8 cellular contexts compared by ENCODE assay signal in the genomic region with DNA sequence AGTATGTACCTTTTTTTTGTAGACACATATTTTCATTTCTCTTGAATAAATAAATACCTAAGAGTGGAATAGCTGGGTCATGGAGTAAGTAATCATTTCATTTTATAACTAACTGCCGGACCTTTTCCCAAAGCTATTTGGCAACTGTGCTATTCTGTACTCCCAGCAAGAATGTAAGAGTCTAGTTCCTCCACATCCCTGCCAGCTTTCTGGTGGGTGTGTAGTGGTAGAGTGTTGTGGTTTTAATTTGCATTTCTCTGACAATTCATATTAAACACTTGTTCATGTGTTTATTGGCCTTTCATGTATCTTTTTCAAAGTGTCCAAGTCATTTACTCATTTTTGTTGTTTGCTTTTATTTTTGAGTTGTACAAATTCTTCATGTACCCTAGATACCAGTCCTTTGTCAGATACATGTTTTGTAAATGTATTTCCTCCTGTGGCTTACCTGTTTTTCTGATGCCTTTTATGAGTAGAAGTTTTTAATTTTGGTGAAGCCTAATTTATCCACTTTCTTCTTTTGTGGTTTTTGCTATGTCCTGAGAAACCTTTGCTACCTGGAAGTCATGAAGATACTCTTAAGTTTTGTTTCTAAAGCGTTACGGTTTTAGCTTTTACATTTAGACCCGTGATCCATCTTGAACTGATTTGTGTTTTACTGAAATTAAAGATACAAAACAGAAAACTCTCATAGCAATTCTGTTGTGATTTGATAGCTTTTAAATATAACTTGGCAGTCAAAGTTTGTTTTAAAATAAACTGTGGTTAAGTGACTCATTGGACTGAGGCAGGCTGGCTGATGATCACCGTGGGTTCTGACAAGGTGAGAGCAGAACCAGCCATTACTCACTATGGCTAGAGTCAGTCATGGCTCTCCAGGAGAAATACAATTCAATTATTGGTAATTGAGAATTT. TPM values are rescaled to one million over a fixed set of nuclear protein-coding genes. Genes with fewer than 3 reads are reported as not detected.
DNase-seq lines count a peak whose midpoint lies in the region; ATAC-seq, FAIRE-seq and TF ChIP-seq lines count a peak whose summit lies in the region.

No MANE protein-coding gene starts in this region.

- H3K18ac ChIP-seq in mesenchymal stem cell (ENCODE audit: low read depth in 1 of 2, low read length in 2 of 2), result no peak overlapping the region

- no peaks in the 10 kb centered on the region for H3F3A ChIP-seq in PC-3 (ENCODE audit: low read length, unreplicated experiment)

- H2BK12ac ChIP-seq in mesenchymal stem cell (ENCODE audit: low read length in 2 of 2), result no peak overlapping the region

- H2BK5ac ChIP-seq in mesenchymal stem cell (ENCODE audit: low read depth, low read length, poor library complexity, severe bottlenecking), result no peak overlapping the region

- FAIRE-seq in astrocyte (lab: Jason Lieb, UNC), result peak; percentile 86

- no peaks in the 10 kb centered on the region for H3K27me3 Mint-ChIP-seq in astrocyte (ENCODE audit: low read depth, unreplicated experiment)

- no peak overlapping the region for H4K8ac ChIP-seq in mesenchymal stem cell (ENCODE audit: low read length)

- H3K4me3 ChIP-seq in PC-3 (ENCODE audit: low read length) (peak overlapping the region; percentile 48), astrocyte (ENCODE audit: insufficient read depth, low read depth, low read length) (peak overlapping the region; percentile 21), mesenchymal stem cell (ENCODE audit: insufficient read depth in 1 of 2, low read depth in 1 of 2, low read length in 2 of 2) (peak overlapping the region in 1 of 2 experiments; percentile 63), upper lobe of left lung (peak overlapping the region in 1 of 4 donors; percentile 1), HAP-1 (no peak overlapping the region), ovary (no peak overlapping the region)

- DNase-seq in GM04503 (ENCODE audit: low read depth) (peak; percentile 57), PC-3 (peak; percentile 87), astrocyte (ENCODE audit: low read depth) (peak; percentile 94), mesenchymal stem cell (peak; percentile 86), upper lobe of left lung (peak in 1 of 2 donors; percentile 37), HAP-1 (ENCODE audit: low spot score in 2 of 2) (no peak), ovary (no peak)

- peaks cover 86% of the 10 kb centered on the region for H3K79me2 ChIP-seq in PC-3 (ENCODE audit: low read length)
- no peaks in the 10 kb centered on the region for H3K79me2 ChIP-seq in astrocyte (ENCODE audit: insufficient read depth, low read length)

- H3K27ac Mint-ChIP-seq in astrocyte (ENCODE audit: unreplicated experiment), result peak overlapping the region; percentile 77

- no peak for TF ChIP-seq EP300 in upper lobe of left lung (IDR thresholded peaks at IDR 0.05)
- TF ChIP-seq EP300 in ovary (IDR thresholded peaks at IDR 0.05), result no peak

- H3K9ac ChIP-seq in PC-3 (ENCODE audit: low read length), result no peak overlapping the region
- peak overlapping the region; percentile 47 for H3K9ac ChIP-seq in astrocyte (ENCODE audit: low read length)
- H3K9ac ChIP-seq in mesenchymal stem cell (ENCODE audit: low read length), result peak overlapping the region; percentile 79

- H3K4me2 ChIP-seq in PC-3 (ENCODE audit: low read length) (peak overlapping the region; percentile 82), astrocyte (ENCODE audit: low read length) (peak overlapping the region; percentile 75), mesenchymal stem cell (ENCODE audit: low read length, poor library complexity, severe bottlenecking) (no peak overlapping the region)

- H3K4me3 Mint-ChIP-seq in astrocyte (ENCODE audit: unreplicated experiment), result peak overlapping the region; percentile 34

- no peak for TF ChIP-seq CTCF in PC-3 (conservative IDR thresholded peaks at IDR 0.05; ENCODE audit: low read depth, low read length)
- TF ChIP-seq CTCF in astrocyte (IDR thresholded peaks at IDR 0.05; ENCODE audit: insufficient read depth, low read depth, low read length), result no peak
- TF ChIP-seq CTCF in upper lobe of left lung (IDR thresholded peaks at IDR 0.05), result no peak
- no peak for TF ChIP-seq CTCF in ovary (IDR thresholded peaks at IDR 0.05)

- no peaks in the 10 kb centered on the region for H3K36me3 Mint-ChIP-seq in astrocyte (ENCODE audit: low read depth, unreplicated experiment)

- WGBS in mesenchymal stem cell, result 0% methylated on average over 1 of the region's 5 CpGs
- 32 to 45% methylated on average over 5 of the region's 5 CpGs for WGBS in upper lobe of left lung, 2 donors
- 19 to 22% (median 19%) methylated on average over 5 of the region's 5 CpGs for WGBS in ovary, 3 donors

- no peak overlapping the region for H3K23ac ChIP-seq in mesenchymal stem cell (ENCODE audit: low read length in 2 of 2)

- no peaks in the 10 kb centered on the region for H3K9me2 ChIP-seq in PC-3 (replicated peaks; ENCODE audit: low read length)

- peaks cover 4% of the 10 kb centered on the region; the same call in 1 of the 2 replicates for H3K36me3 ChIP-seq in PC-3 (ENCODE audit: low read depth, low read length)
- no peaks in the 10 kb centered on the region for H3K36me3 ChIP-seq in astrocyte (ENCODE audit: insufficient read depth, low read length)
- peaks cover 6 to 33% of the 10 kb centered on the region in 2 experiments for H3K36me3 ChIP-seq in mesenchymal stem cell (ENCODE audit: control insufficient read depth in 1 of 2, insufficient read depth in 2 of 2, low read depth in 1 of 2, low read length in 2 of 2)
- peaks cover 4 to 10% (median 5%) of the 10 kb centered on the region in 4 donors for H3K36me3 ChIP-seq in upper lobe of left lung
- H3K36me3 ChIP-seq in HAP-1 (replicated peaks), result peaks cover 44% of the 10 kb centered on the region
- H3K36me3 ChIP-seq in ovary, result no peaks in the 10 kb centered on the region

- H3K79me1 ChIP-seq in mesenchymal stem cell (replicated peaks; ENCODE audit: low read length, poor library complexity, severe bottlenecking), result peaks cover 17% of the 10 kb centered on the region

- H3K4me1 Mint-ChIP-seq in astrocyte (ENCODE audit: low read depth, unreplicated experiment), result peaks cover 60% of the 10 kb centered on the region

- no peak overlapping the region for H2BK15ac ChIP-seq in mesenchymal stem cell (ENCODE audit: low read depth, poor library complexity, severe bottlenecking)

- H2BK120ac ChIP-seq in mesenchymal stem cell (ENCODE audit: low read depth, low read length), result no peak overlapping the region

- no peak overlapping the region for H3K4ac ChIP-seq in mesenchymal stem cell (ENCODE audit: low read depth in 1 of 2, low read length in 2 of 2)

- H2AFZ ChIP-seq in PC-3 (ENCODE audit: low read length) (no peak overlapping the region), astrocyte (ENCODE audit: low read depth, low read length) (no peak overlapping the region), mesenchymal stem cell (ENCODE audit: low read depth, low read length) (no peak overlapping the region)

- H3K27me3 ChIP-seq in PC-3 (ENCODE audit: low read length) (no peaks in the 10 kb centered on the region), astrocyte (ENCODE audit: insufficient read depth, low read length) (peaks cover 17% of the 10 kb centered on the region), mesenchymal stem cell (ENCODE audit: control insufficient read depth in 1 of 2, insufficient read depth in 1 of 2, low read length in 2 of 2) (no peaks in the 10 kb centered on the region), upper lobe of left lung (no peaks in the 10 kb centered on the region), HAP-1 (ENCODE audit: low read depth) (no peaks in the 10 kb centered on the region), ovary (no peaks in the 10 kb centered on the region)

- H3K27ac ChIP-seq in PC-3 (ENCODE audit: low read length), result peak overlapping the region; percentile 68
- H3K27ac ChIP-seq in astrocyte (ENCODE audit: low read depth, low read length), result peak overlapping the region; percentile 46
- peak overlapping the region; percentile 37 for H3K27ac ChIP-seq in mesenchymal stem cell (ENCODE audit: low read length, poor library complexity, severe bottlenecking)
- peak overlapping the region in 3 of 4 donors; percentile 6 to 45 (median 24) for H3K27ac ChIP-seq in upper lobe of left lung
- no peak overlapping the region for H3K27ac ChIP-seq in ovary

- H4K20me1 ChIP-seq in PC-3 (ENCODE audit: low read length), result peaks cover 58% of the 10 kb centered on the region
- H4K20me1 ChIP-seq in astrocyte (ENCODE audit: insufficient read depth, low read length), result peaks cover 8% of the 10 kb centered on the region

- CTCF ChIA-PET in PC-3 (lab: Charles Lee), result interaction anchor here (0.9 kb wide), 1 partner anchor 445 kb away, joined by 4 read pairs; no protein-coding TSS in a partner anchor

- ATAC-seq in PC-3 (peak; percentile 95), upper lobe of left lung (ENCODE audit: low FRiP score in 2 of 2) (peak; percentile 76 to 85), HG03460 (IDR thresholded peaks at IDR 0.05; ENCODE audit: unreplicated experiment) (no peak)

- in situ Hi-C loops in HAP-1 (cut with MboI; ENCODE audit: low sequenced_read_pairs), result no loop called here

- H4K91ac ChIP-seq in mesenchymal stem cell (ENCODE audit: low read length), result no peak overlapping the region

- H3K9me3 ChIP-seq in PC-3 (ENCODE audit: low read length) (no peaks in the 10 kb centered on the region), astrocyte (ENCODE audit: insufficient read depth, low read depth, low read length) (no peaks in the 10 kb centered on the region), mesenchymal stem cell (ENCODE audit: control insufficient read depth, low read length) (no peaks in the 10 kb centered on the region), upper lobe of left lung (no peaks in the 10 kb centered on the region), HAP-1 (no peaks in the 10 kb centered on the region), ovary (no peaks in the 10 kb centered on the region)

- no peaks in the 10 kb centered on the region for H3K9me3 Mint-ChIP-seq in astrocyte (ENCODE audit: unreplicated experiment)

- no peak for TF ChIP-seq POLR2A in upper lobe of left lung (IDR thresholded peaks at IDR 0.05)
- no peak for TF ChIP-seq POLR2A in ovary (IDR thresholded peaks at IDR 0.05)

- intact Hi-C loops in PC-3 (cut with micrococcal nuclease) (loop anchor here (2.0 to 10.0 kb wide), 4 partner anchors 32 to 188 kb away; no protein-coding TSS in a partner anchor), ovary (cut with DNase I) (loop anchor here in 1 of 4 donors (10.0 kb wide), 1 partner anchor 78 kb away; no protein-coding TSS in a partner anchor)

- no peak overlapping the region for H3K14ac ChIP-seq in mesenchymal stem cell (ENCODE audit: low read length in 2 of 2)

- no TSS peak for BruUV-seq in PC-3 (replicated peaks; lab: Mats Ljungman, UMichigan)

- no peak overlapping the region for H2AK5ac ChIP-seq in mesenchymal stem cell (ENCODE audit: low read length, severe bottlenecking)

- POLR2A ChIA-PET in PC-3 (lab: Charles Lee; ENCODE audit: unreplicated experiment), result interaction anchor here (0.6 kb wide), 2 partner anchors 134 to 1866 kb away, joined by 3 to 6 read pairs; no protein-coding TSS in a partner anchor

- H3K4me1 ChIP-seq in PC-3 (ENCODE audit: insufficient read depth, low read length), result peaks cover 54% of the 10 kb centered on the region
- H3K4me1 ChIP-seq in astrocyte (ENCODE audit: insufficient read depth, low read length), result peaks cover 14% of the 10 kb centered on the region
- peaks cover 2% of the 10 kb centered on the region for H3K4me1 ChIP-seq in mesenchymal stem cell (ENCODE audit: control insufficient read depth, insufficient read depth, low read depth, low read length)
- H3K4me1 ChIP-seq in upper lobe of left lung, result peaks cover 73 to 78% (median 75%) of the 10 kb centered on the region in 4 donors
- H3K4me1 ChIP-seq in HAP-1, result peaks cover 39% of the 10 kb centered on the region
- peaks cover 10% of the 10 kb centered on the region for H3K4me1 ChIP-seq in ovary (ENCODE audit: insufficient read depth)

RNA-seq across cellular contexts. Expression of gene MYLIP, which starts 7.9 kb away (rescaled TPM):
- 12.5 and 14.1 TPM in 2 replicates for total RNA-seq in PC-3 (2014; rRNA removed)
- total RNA-seq in astrocyte, result 12.5 and 12.9 TPM in 2 replicates
- 29.6 TPM for polyA plus RNA-seq in mesenchymal stem cell (2013, experiment 1 of 2)
- 30.4 TPM for polyA plus RNA-seq in mesenchymal stem cell (2013, experiment 2 of 2)
- 10 to 100 TPM; 29.9 to 95.3 (median 43.9) TPM for total RNA-seq in upper lobe of left lung
- total RNA-seq in ovary, result 10 to 100 TPM; 11.0 to 45.4 (median 34.3) TPM
- polyA plus RNA-seq in ovary, result 10 to 100 TPM; 39.3 to 41.0 TPM

Comparison
In these comparisons a context has a peak if more than half of its experiments do, and no peak if none do; other contexts are left out.
1. DNase-seq: peak in GM04503 (single experiment), PC-3 (single experiment), astrocyte (single experiment) and mesenchymal stem cell (single experiment); none in HAP-1 (0 of 2) and ovary (0 of 5).
2. H3K27ac ChIP-seq: peak in PC-3 (single experiment), astrocyte (single experiment), mesenchymal stem cell (single experiment) and upper lobe of left lung (3 of 4); none in ovary (0 of 2).
3. H3K4me3 ChIP-seq: peak in PC-3 (single experiment) and astrocyte (single experiment); none in HAP-1 (single experiment) and ovary (single experiment).